23 cellular contexts compared by ENCODE assay signal in the genomic region with DNA sequence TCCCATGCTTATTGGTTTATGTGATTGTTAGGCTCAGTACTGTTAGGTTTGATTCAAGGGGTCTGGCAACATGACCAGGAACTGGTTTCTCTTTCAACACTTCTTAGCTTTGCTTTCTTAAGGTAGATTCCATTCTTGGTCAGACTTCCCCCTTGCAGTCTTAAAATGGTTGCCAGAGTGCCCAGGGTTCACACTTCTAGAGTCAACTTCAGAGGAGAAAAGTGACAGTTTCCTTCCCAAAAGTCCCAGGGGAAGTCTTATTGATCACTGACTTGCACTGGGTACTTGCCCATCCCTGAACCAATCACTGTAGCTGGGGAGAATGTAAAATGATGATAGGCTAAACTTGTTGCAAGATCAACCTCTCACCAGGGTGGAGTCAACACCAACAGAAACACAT. TPM values are rescaled to one million over a fixed set of nuclear protein-coding genes. Genes with fewer than 3 reads are reported as not detected.
DNase-seq lines count a peak whose midpoint lies in the region; ATAC-seq, FAIRE-seq and TF ChIP-seq lines count a peak whose summit lies in the region.
"Had no signal": no experiment of that assay in that cellular context is flagged by ENCODE, and none has a peak within 500 bp of the region (broad histone marks: within the 10 kb centered on the region; RNA-seq: fewer than 3 reads in every experiment).

No MANE protein-coding gene starts in this region.

- in situ Hi-C loops in HepG2 (cut with HindIII; ENCODE audit: extremely low pct_ligation_motif_present, low pct_unique_long_range_greater_than_20kb) = no loop called here

- H3K9me3 Mint-ChIP-seq in WTC11 = peaks cover 14% of the 10 kb centered on the region
- H3K9me3 Mint-ChIP-seq: activated CD4-positive, alpha-beta memory T cell treated with anti-CD3 and anti-CD28 coated beads for 36 hours; nephron; stimulated activated naive CD8-positive, alpha-beta T cell treated with anti-CD3 and anti-CD28 coated beads, Interleukin-15, Interleukin-2, amounts not matched to agents 100 ng/mL and 50 ng/mL, for 24 hours had no signal

- no peaks in the 10 kb centered on the region for H3K9me3 ChIP-seq in right lobe of liver
- no peaks in the 10 kb centered on the region for H3K9me3 ChIP-seq in HepG2 (ENCODE audit: low read length)
- H3K9me3 ChIP-seq: spleen had no signal

- TF ChIP-seq EP300 in HepG2 (IDR thresholded peaks at IDR 0.05; ENCODE audit: low read depth in 2 of 2, low read length in 2 of 2) (no peak), HepG2 (CRISPR knock-in tag; IDR thresholded peaks at IDR 0.05; ENCODE audit: borderline replicate concordance) (no peak)

- DNase-seq in right lobe of liver (no peak), HepG2 (ENCODE audit: low spot score) (no peak), GF-D8 (lab: John Stamatoyannopoulos, UW) (no peak), WTC11 (ENCODE audit: low spot score) (no peak)
- DNase-seq: activated CD4-positive, alpha-beta memory T cell treated with anti-CD3 and anti-CD28 coated beads for 36 hours; amniotic stem cell; caudate nucleus; CD4-positive, CD25-positive, alpha-beta regulatory T cell; DMS53; effector memory CD4-positive, alpha-beta T cell; GOT3; heart left ventricle; mammary epithelial cell; NCI-H1105; NCI-H2171 treated with DMSO at 0.1 percent for 48 hours; spleen had no signal

- no peak overlapping the region for H3K4me3 ChIP-seq in right lobe of liver
- no peak overlapping the region for H3K4me3 ChIP-seq in HepG2 (replicated peaks in 1 of 3; ENCODE audit: insufficient read depth in 1 of 3, low read depth in 2 of 3, low read length in 3 of 3)
- H3K4me3 ChIP-seq: heart left ventricle, spleen had no signal

- H3K27ac ChIP-seq in right lobe of liver (no peak overlapping the region), HepG2 (ENCODE audit: extremely low read length, insufficient read depth, low read length) (no peak overlapping the region)
- H3K27ac ChIP-seq: heart left ventricle, KMS-11, spleen had no signal

- no peak overlapping the region for H2AFZ ChIP-seq in HepG2 (ENCODE audit: low read length)

- no TSS peak for BruUV-seq in HepG2 (replicated peaks; lab: Mats Ljungman, UMichigan)

- H3K4me2 ChIP-seq in HepG2 (ENCODE audit: low read depth, low read length) = no peak overlapping the region
- H3K4me2 ChIP-seq: KMS-11 had no signal

- CTCF ChIA-PET in HepG2 (lab: Yijun Ruan, JAX; ENCODE audit: low intra/inter-chr PET ratio, low total read pairs) = no interaction called here
- CTCF ChIA-PET in WTC11 (lab: Charles Lee) = interaction anchor here (1.2 kb wide), 1 partner anchor 17 kb away, joined by 3 read pairs; no protein-coding TSS in a partner anchor

- H3K27me3 ChIP-seq in right lobe of liver (no peaks in the 10 kb centered on the region), HepG2 (ENCODE audit: control insufficient read depth in 1 of 2, insufficient read depth in 2 of 2, low read length in 2 of 2) (no peaks in the 10 kb centered on the region)
- H3K27me3 ChIP-seq: heart left ventricle, spleen had no signal

- peaks cover 3 to 36% (median 14%) of the 10 kb centered on the region in 4 donors for H3K36me3 ChIP-seq in right lobe of liver
- H3K36me3 ChIP-seq in HepG2 (replicated peaks in 1 of 2; ENCODE audit: control insufficient read depth in 1 of 2, insufficient read depth in 2 of 2, low read length in 2 of 2) = no peaks in the 10 kb centered on the region

- no peaks in the 10 kb centered on the region for H4K20me1 ChIP-seq in HepG2 (ENCODE audit: insufficient read depth, low read length)

- POLR2A ChIA-PET in HepG2 (lab: Yijun Ruan, JAX) = no interaction called here
- POLR2A ChIA-PET in WTC11 (lab: Charles Lee) = no interaction called here

- ATAC-seq in right lobe of liver (no peak), HepG2 (no peak), GM21390 (IDR thresholded peaks at IDR 0.05; ENCODE audit: unreplicated experiment) (peak; percentile 53), HG03039 (IDR thresholded peaks at IDR 0.05; ENCODE audit: unreplicated experiment) (peak; percentile 60), HG03439 (IDR thresholded peaks at IDR 0.05; ENCODE audit: unreplicated experiment) (no peak), HG03432 (IDR thresholded peaks at IDR 0.05; ENCODE audit: unreplicated experiment) (no peak), WTC11 (no peak)
- ATAC-seq: heart left ventricle had no signal

- H3K4me1 Mint-ChIP-seq in WTC11 = no peaks in the 10 kb centered on the region

- no peak for TF ChIP-seq RAD21 in HepG2 (CRISPR knock-in tag; IDR thresholded peaks at IDR 0.05)

- intact Hi-C loops in right lobe of liver (cut with DNase I) = no loop called here
- intact Hi-C loops in HepG2 (cut with micrococcal nuclease; ENCODE audit: unreplicated experiment) = no loop called here

- H3K27me3 Mint-ChIP-seq in WTC11 (ENCODE audit: low read depth) = no peaks in the 10 kb centered on the region; the same call in 1 of the 2 replicates
- H3K27me3 Mint-ChIP-seq: stimulated activated naive CD8-positive, alpha-beta T cell treated with anti-CD3 and anti-CD28 coated beads, Interleukin-15, Interleukin-2, amounts not matched to agents 100 ng/mL and 50 ng/mL, for 24 hours had no signal

- no peaks in the 10 kb centered on the region for H3K79me2 ChIP-seq in HepG2 (ENCODE audit: insufficient read depth, low read length)

- no peak for TF ChIP-seq CTCF in right lobe of liver (IDR thresholded peaks at IDR 0.05)
- TF ChIP-seq CTCF in HepG2 (CRISPR knock-in tag; IDR thresholded peaks at IDR 0.05) = no peak
- TF ChIP-seq CTCF in WTC11 (IDR thresholded peaks at IDR 0.05) = no peak

- no peak overlapping the region for H3K9ac ChIP-seq in HepG2 (ENCODE audit: insufficient read depth, low read depth, low read length)
- H3K9ac ChIP-seq: KMS-11 had no signal

- no peak for FAIRE-seq in HepG2 (lab: Jason Lieb, UNC)

- TF ChIP-seq POLR2A in right lobe of liver (IDR thresholded peaks at IDR 0.05) = peak; percentile 8
- no peak for TF ChIP-seq POLR2A in HepG2 (IDR thresholded peaks at IDR 0.05; ENCODE audit: insufficient read depth in 1 of 2, low read depth in 2 of 2, low read length in 2 of 2)

- H3K4me3 Mint-ChIP-seq in WTC11 = no peak overlapping the region
- H3K4me3 Mint-ChIP-seq: activated CD4-positive, alpha-beta memory T cell treated with anti-CD3 and anti-CD28 coated beads for 36 hours; CD4-positive, CD25-positive, alpha-beta regulatory T cell; nephron; stimulated activated naive CD8-positive, alpha-beta T cell treated with anti-CD3 and anti-CD28 coated beads, Interleukin-15, Interleukin-2, amounts not matched to agents 100 ng/mL and 50 ng/mL, for 24 hours had no signal

- H3K36me3 Mint-ChIP-seq in WTC11 = no peaks in the 10 kb centered on the region
- H3K36me3 Mint-ChIP-seq: activated CD4-positive, alpha-beta memory T cell treated with anti-CD3 and anti-CD28 coated beads for 36 hours; CD4-positive, CD25-positive, alpha-beta regulatory T cell had no signal

- peaks cover 0 to 2% (median under 1%) of the 10 kb centered on the region in 4 donors for H3K4me1 ChIP-seq in right lobe of liver
- H3K4me1 ChIP-seq in HepG2 (ENCODE audit: insufficient read depth, low read length) = no peaks in the 10 kb centered on the region

- H3K27ac Mint-ChIP-seq in WTC11 = no peak overlapping the region
- H3K27ac Mint-ChIP-seq: activated CD4-positive, alpha-beta memory T cell treated with anti-CD3 and anti-CD28 coated beads for 36 hours; CD4-positive, CD25-positive, alpha-beta regulatory T cell; nephron; stimulated activated naive CD8-positive, alpha-beta T cell treated with anti-CD3 and anti-CD28 coated beads, Interleukin-15, Interleukin-2, amounts not matched to agents 100 ng/mL and 50 ng/mL, for 24 hours had no signal

TF ChIP-seq in HepG2, 621 proteins besides CTCF, POLR2A, EP300 and RAD21 (continues in another document):
- no peak for TF ChIP-seq ONECUT2 (CRISPR knock-in tag; IDR thresholded peaks at IDR 0.05)

TF ChIP-seq in WTC11, 78 proteins besides CTCF, POLR2A, EP300 and RAD21 (continues in another document):
- TF ChIP-seq TP53 (CRISPR knock-in tag; IDR thresholded peaks at IDR 0.05) (no peak), SMAD3 (CRISPR knock-in tag; IDR thresholded peaks at IDR 0.05; ENCODE audit: borderline replicate concordance) (no peak)

RNA-seq across cellular contexts. Expression of gene MGLL, which starts 14.1 kb away (rescaled TPM):
- total RNA-seq in right lobe of liver (100 to 1,000 TPM in 5 of 6 experiments, 10 to 100 TPM in 1; 97.0 to 168 (median 115) TPM), HepG2 (2016; rRNA removed; fragmentation: Illumina TruSeq; extraction: Trizol) (not detected in 2 replicates), WTC11 (2021) (0.73 to 0.96 TPM (median 0.94 TPM) in 3 replicates)
- not detected in 2 replicates for total RNA-seq in HepG2 (2016; cell fraction: cytosol; rRNA removed; fragmentation: Illumina TruSeq; extraction: Trizol; ENCODE audit: low read depth)
- total RNA-seq in HepG2 (2016; cell fraction: insoluble cytoplasmic fraction; rRNA removed; fragmentation: Illumina TruSeq; extraction: Trizol) = not detected in 2 replicates
- total RNA-seq in HepG2 (2016; cell fraction: membrane; rRNA removed; fragmentation: Illumina TruSeq; extraction: Trizol) = not detected in 2 replicates
- not detected in 2 replicates for total RNA-seq in HepG2 (2016; cell fraction: nucleus; rRNA removed; fragmentation: Illumina TruSeq; extraction: Trizol)
- not detected in 2 replicates for polyA plus RNA-seq in HepG2 (2011; rRNA removed)
- polyA plus RNA-seq in HepG2 (2011; cell fraction: cytosol; rRNA removed) = 0.08 TPM in 1 of 2 replicates, not detected in the other
- 0.09 TPM in 1 of 2 replicates, not detected in the other for polyA plus RNA-seq in HepG2 (2011; cell fraction: nucleus; rRNA removed)
- 0.04 TPM in 1 of 2 replicates, not detected in the other for polyA plus RNA-seq in HepG2 (2012)
- polyA plus RNA-seq in HepG2 (2016; cell fraction: cytosol; fragmentation: Illumina TruSeq; extraction: Trizol; ENCODE audit: low read depth) = not detected in 2 replicates
- not detected in 2 replicates for polyA plus RNA-seq in HepG2 (2016; cell fraction: insoluble cytoplasmic fraction; fragmentation: Illumina TruSeq; extraction: Trizol; ENCODE audit: low read depth)
- not detected in 2 replicates for polyA plus RNA-seq in HepG2 (2016; cell fraction: membrane; fragmentation: Illumina TruSeq; extraction: Trizol; ENCODE audit: low read depth)
- not detected in 2 replicates for polyA plus RNA-seq in HepG2 (2016; cell fraction: nucleus; fragmentation: Illumina TruSeq; extraction: Trizol; ENCODE audit: insufficient read depth, low read depth)
- 47.9 TPM in 1 of 2 replicates, not detected in the other for polyA minus RNA-seq in HepG2 (2011; rRNA and poly(A)+ RNA removed; ENCODE audit: low replicate concordance)
- 0.26 TPM in 1 of 2 replicates, not detected in the other for polyA minus RNA-seq in HepG2 (2011; cell fraction: cytosol; rRNA and poly(A)+ RNA removed)
- polyA minus RNA-seq in HepG2 (2011; cell fraction: nucleus; rRNA and poly(A)+ RNA removed) = 0.12 and 0.52 TPM in 2 replicates

Comparison
In these comparisons a context has a peak if more than half of its experiments do, and no peak if none do; other contexts are left out.
1. RNA of gene MGLL, which starts 14.1 kb away (total RNA-seq): 97.0 to 168 TPM in right lobe of liver; 0.73 to 0.96 TPM in WTC11 and not detected in HepG2; every median in the first group is over 10 times any median in the second.
2. ATAC-seq: peak in GM21390 (single experiment) and HG03039 (single experiment); none in right lobe of liver (0 of 4), HepG2 (single experiment), HG03439 (single experiment), HG03432 (single experiment) and WTC11 (single experiment).